15 cellular contexts compared by ENCODE assay signal in the genomic region with DNA sequence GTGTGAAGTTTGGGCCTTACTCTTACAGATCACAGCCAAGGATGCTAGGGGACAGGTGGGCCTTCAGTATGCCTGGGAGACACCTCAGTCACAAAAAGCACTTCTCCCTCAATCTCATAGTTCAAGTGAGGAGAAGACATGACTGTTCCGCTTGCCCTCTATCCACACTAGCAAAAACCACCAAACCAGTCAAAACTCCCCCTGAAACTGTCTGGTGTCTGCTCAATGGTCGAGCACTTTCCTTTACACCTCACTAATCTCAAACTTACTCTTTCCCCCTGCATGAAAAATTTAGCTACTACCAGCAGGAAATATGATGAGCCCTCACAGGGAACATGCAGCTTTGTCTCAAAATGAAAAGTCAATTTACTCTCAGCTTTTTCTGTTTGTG.
A peak's percentile ranks its signal among the peaks of the same experiment; 100 is the strongest.
DNase-seq lines count a peak whose midpoint lies in the region; ATAC-seq and TF ChIP-seq lines count a peak whose summit lies in the region.
"Had no signal": no experiment of that assay in that cellular context is flagged by ENCODE, and none has a peak within 500 bp of the region (broad histone marks: within the 10 kb centered on the region; RNA-seq: fewer than 3 reads in every experiment).

No MANE protein-coding gene starts in this region.

- no peak for TF ChIP-seq CTCF in H9 (conservative IDR thresholded peaks at IDR 0.05)
- no peak for TF ChIP-seq CTCF in omental fat pad (IDR thresholded peaks at IDR 0.05)

- H2AK5ac ChIP-seq in H9 (ENCODE audit: insufficient read length, low read length) = no peak overlapping the region

- no peaks in the 10 kb centered on the region for H3K9me3 Mint-ChIP-seq in activated T-helper 17 cell treated with anti-CD3 and anti-CD28 coated beads, Interleukin-2, amount 50 U/mL, for 72 hours
- no peaks in the 10 kb centered on the region for H3K9me3 Mint-ChIP-seq in H9
- H3K9me3 Mint-ChIP-seq in activated T-helper 2 cell treated with anti-CD3 and anti-CD28 coated beads, Interferon-gamma antibody, Interleukin-2, Interleukin-4, amounts not matched to agents 10 μg/mL and 5 μg/mL and 100 μg/mL, durations not matched to agents 14 hours and 24 hours and 36 hours = no peaks in the 10 kb centered on the region
- H3K9me3 Mint-ChIP-seq: brain, type B pancreatic cell had no signal

- H4K20me1 ChIP-seq in H9 (ENCODE audit: control insufficient read depth, insufficient read depth, insufficient read length) = no peaks in the 10 kb centered on the region

- H2BK20ac ChIP-seq in H9 (ENCODE audit: low read depth, low read length, poor library complexity, severe bottlenecking) = no peak overlapping the region

- no peak overlapping the region for H4K5ac ChIP-seq in H9 (ENCODE audit: insufficient read length, low read depth, low read length)

- no peaks in the 10 kb centered on the region for H3K36me3 Mint-ChIP-seq in activated T-helper 17 cell treated with anti-CD3 and anti-CD28 coated beads, Interleukin-2, amount 50 U/mL, for 72 hours (ENCODE audit: low read depth)
- H3K36me3 Mint-ChIP-seq in H9 (ENCODE audit: insufficient read depth in 1 of 3, low read depth in 3 of 3) = no peaks in the 10 kb centered on the region
- no peaks in the 10 kb centered on the region for H3K36me3 Mint-ChIP-seq in activated T-helper 2 cell treated with anti-CD3 and anti-CD28 coated beads, Interferon-gamma antibody, Interleukin-2, Interleukin-4, amounts not matched to agents 10 μg/mL and 5 μg/mL and 100 μg/mL, durations not matched to agents 14 hours and 24 hours and 36 hours (ENCODE audit: low read depth)
- H3K36me3 Mint-ChIP-seq: brain, type B pancreatic cell had no signal

- H3K79me1 ChIP-seq in H9 (ENCODE audit: insufficient read depth, low read depth, low read length, poor library complexity, severe bottlenecking) = no peaks in the 10 kb centered on the region

- no peak overlapping the region for H3K23ac ChIP-seq in H9 (ENCODE audit: insufficient read length, low read depth, low read length)

- no peak overlapping the region for H3K9ac ChIP-seq in H9 (ENCODE audit: extremely low read depth, insufficient read length, low read length)

- no peak overlapping the region for H2AFZ ChIP-seq in H9 (ENCODE audit: low read length)

- no peak overlapping the region for H3K4me3 Mint-ChIP-seq in activated T-helper 17 cell treated with anti-CD3 and anti-CD28 coated beads, Interleukin-2, amount 50 U/mL, for 72 hours
- H3K4me3 Mint-ChIP-seq in H9 = no peak overlapping the region
- no peak overlapping the region for H3K4me3 Mint-ChIP-seq in activated T-helper 2 cell treated with anti-CD3 and anti-CD28 coated beads, Interferon-gamma antibody, Interleukin-2, Interleukin-4, amounts not matched to agents 10 μg/mL and 5 μg/mL and 100 μg/mL, durations not matched to agents 14 hours and 24 hours and 36 hours (ENCODE audit: low read depth)
- H3K4me3 Mint-ChIP-seq: brain, type B pancreatic cell had no signal

- no peaks in the 10 kb centered on the region for H3K9me3 ChIP-seq in H9 (ENCODE audit: control insufficient read depth, low read depth, low read length)
- H3K9me3 ChIP-seq: Peyer's patch had no signal

- no peak overlapping the region for H2BK12ac ChIP-seq in H9 (ENCODE audit: insufficient read length, low read depth, low read length)

- H3K14ac ChIP-seq in H9 (ENCODE audit: insufficient read depth, low read length) = no peak overlapping the region

- H3K27me3 Mint-ChIP-seq in activated T-helper 17 cell treated with anti-CD3 and anti-CD28 coated beads, Interleukin-2, amount 50 U/mL, for 72 hours = peaks cover 22% of the 10 kb centered on the region
- no peaks in the 10 kb centered on the region; the same call in 1 of the 2 replicates for H3K27me3 Mint-ChIP-seq in H9 (ENCODE audit: low read depth)
- peaks cover 52% of the 10 kb centered on the region for H3K27me3 Mint-ChIP-seq in activated T-helper 2 cell treated with anti-CD3 and anti-CD28 coated beads, Interferon-gamma antibody, Interleukin-2, Interleukin-4, amounts not matched to agents 10 μg/mL and 5 μg/mL and 100 μg/mL, durations not matched to agents 14 hours and 24 hours and 36 hours (ENCODE audit: low read depth)
- H3K27me3 Mint-ChIP-seq: brain had no signal

- H3K4me1 Mint-ChIP-seq in activated T-helper 17 cell treated with anti-CD3 and anti-CD28 coated beads, Interleukin-2, amount 50 U/mL, for 72 hours = no peaks in the 10 kb centered on the region
- H3K4me1 Mint-ChIP-seq in H9 = peaks cover 10 to 14% of the 10 kb centered on the region in 2 experiments
- H3K4me1 Mint-ChIP-seq in activated T-helper 2 cell treated with anti-CD3 and anti-CD28 coated beads, Interferon-gamma antibody, Interleukin-2, Interleukin-4, amounts not matched to agents 10 μg/mL and 5 μg/mL and 100 μg/mL, durations not matched to agents 14 hours and 24 hours and 36 hours (ENCODE audit: low read depth) = peaks cover 35% of the 10 kb centered on the region

- no CpG with 5 or more reads among the region's 2 CpGs for WGBS in H9 (ENCODE audit: extremely low coverage, insufficient read length, low lambda C conversion rate)

- H3K79me2 ChIP-seq in H9 (ENCODE audit: insufficient read depth, low read length) = no peaks in the 10 kb centered on the region

- DNase-seq in H9 (no peak), omental fat pad (ENCODE audit: low spot score) (no peak), COLO829 (ENCODE audit: low spot score) (no peak)
- DNase-seq in activated T-helper 2 cell treated with anti-CD3 and anti-CD28 coated beads, Interferon-gamma antibody, Interleukin-2, Interleukin-4, amounts not matched to agents 10 μg/mL and 5 μg/mL and 100 μg/mL, durations not matched to agents 14 hours and 24 hours and 36 hours (ENCODE audit: low spot score) = no peak
- DNase-seq: kidney glomerular epithelial cell; NCI-H1694; occipital lobe; Peyer's patch; stimulated activated CD4-positive, alpha-beta T cell treated with anti-CD3 and anti-CD28 coated beads, Interleukin-2, amount 100 ng/mL, for 24 hours had no signal

- no peak overlapping the region for H2BK5ac ChIP-seq in H9 (ENCODE audit: insufficient read length, low read length)

- H3T11ph ChIP-seq in H9 (ENCODE audit: low read length) = no peak overlapping the region

- H4K8ac ChIP-seq in H9 (replicated peaks; ENCODE audit: insufficient read length, low read depth, low read length) = no peak overlapping the region

- no peak overlapping the region for H3K18ac ChIP-seq in H9 (ENCODE audit: insufficient read length, low read depth, low read length)

- H3K56ac ChIP-seq in H9 (ENCODE audit: insufficient read length, low read depth, low read length) = no peak overlapping the region

- no peaks in the 10 kb centered on the region for H3K23me2 ChIP-seq in H9 (ENCODE audit: insufficient read length, low read depth, low read length, poor library complexity, severe bottlenecking)

- peak overlapping the region; percentile 5 for H3K27ac Mint-ChIP-seq in activated T-helper 17 cell treated with anti-CD3 and anti-CD28 coated beads, Interleukin-2, amount 50 U/mL, for 72 hours
- H3K27ac Mint-ChIP-seq in H9 = no peak overlapping the region; a peak in 1 of 7 replicates
- no peak overlapping the region for H3K27ac Mint-ChIP-seq in activated T-helper 2 cell treated with anti-CD3 and anti-CD28 coated beads, Interferon-gamma antibody, Interleukin-2, Interleukin-4, amounts not matched to agents 10 μg/mL and 5 μg/mL and 100 μg/mL, durations not matched to agents 14 hours and 24 hours and 36 hours
- H3K27ac Mint-ChIP-seq: type B pancreatic cell had no signal

- intact Hi-C loops in activated T-helper 2 cell treated with anti-CD3 and anti-CD28 coated beads, Interferon-gamma antibody, Interleukin-2, Interleukin-4, amounts not matched to agents 10 μg/mL and 5 μg/mL and 100 μg/mL, durations not matched to agents 14 hours and 24 hours and 36 hours (cut with micrococcal nuclease) = loop anchor here (5.0 to 10.0 kb wide), 2 partner anchors 92 to 534 kb away; no protein-coding TSS in a partner anchor

- H2BK120ac ChIP-seq in H9 (ENCODE audit: low read depth, low read length, poor library complexity, severe bottlenecking) = no peak overlapping the region

- no peak overlapping the region for H2BK15ac ChIP-seq in H9 (ENCODE audit: low read depth, low read length)

- H3K27ac ChIP-seq in H9 (ENCODE audit: insufficient read length, low read depth, low read length) = no peak overlapping the region

- H3K4me1 ChIP-seq in H9 (ENCODE audit: insufficient read depth, low read length) = no peaks in the 10 kb centered on the region
- H3K4me1 ChIP-seq: Peyer's patch had no signal

- no peaks in the 10 kb centered on the region for H3K27me3 ChIP-seq in H9 (ENCODE audit: insufficient read depth, low read length)
- H3K27me3 ChIP-seq: Peyer's patch had no signal

- H3K4ac ChIP-seq in H9 (ENCODE audit: low read depth, low read length) = no peak overlapping the region

- H4K91ac ChIP-seq in H9 (ENCODE audit: insufficient read length, low read depth, low read length) = no peak overlapping the region

- H3K4me2 ChIP-seq in H9 (ENCODE audit: insufficient read depth, insufficient read length, low read length) = no peak overlapping the region

- ATAC-seq in GM18499 (IDR thresholded peaks at IDR 0.05; ENCODE audit: insufficient read depth, unreplicated experiment) (peak; percentile 89), GM19372 (IDR thresholded peaks at IDR 0.05; ENCODE audit: low read depth, unreplicated experiment) (peak; percentile 77), HG03045 (IDR thresholded peaks at IDR 0.05; ENCODE audit: unreplicated experiment) (peak; percentile 75), omental fat pad (ENCODE audit: low FRiP score) (no peak)
- peak; percentile 90 for ATAC-seq in activated T-helper 17 cell treated with anti-CD3 and anti-CD28 coated beads, Interleukin-2, amount 50 U/mL, for 72 hours (replicated peaks)
